Comparison of ENCODE assay signal across 8 cellular contexts in the genomic region with DNA sequence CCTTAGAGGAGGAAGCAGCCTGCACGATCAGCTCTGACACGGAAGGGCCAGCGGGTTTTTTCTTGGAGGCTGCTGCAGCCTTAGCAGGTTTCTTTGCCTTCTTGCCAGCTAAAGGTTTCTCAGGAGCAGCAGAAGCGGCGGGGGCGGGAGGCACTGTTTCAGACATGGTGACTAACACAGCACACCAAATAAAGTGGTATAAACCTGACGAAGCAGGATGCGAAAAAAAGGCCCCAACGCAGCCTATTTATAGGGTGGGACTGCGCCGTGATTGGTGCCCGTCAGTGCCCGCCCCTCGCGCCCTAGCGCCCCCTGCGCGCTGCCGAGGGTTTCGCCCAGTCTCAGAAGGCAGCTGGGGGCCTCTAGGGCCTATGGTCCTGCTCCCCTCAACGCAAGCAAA. TPM values are rescaled to one million over a fixed set of nuclear protein-coding genes. Genes with fewer than 3 reads are reported as not detected.
DNase-seq lines count a peak whose midpoint lies in the region; ATAC-seq and TF ChIP-seq lines count a peak whose summit lies in the region.

No MANE protein-coding gene starts in this region.

- TF ChIP-seq CTCF in sigmoid colon (IDR thresholded peaks at IDR 0.05), result peak in 1 of 4 experiments; percentile 23

- peak overlapping the region; percentile 78 to 85 (median 80) for H3K27ac ChIP-seq in sigmoid colon

- H3K4me1 ChIP-seq in sigmoid colon, result peaks cover 0 to 29% (median 9%) of the 10 kb centered on the region in 4 donors

- DNase-seq in AG20443 (ENCODE audit: low spot score), result peak; percentile 79
- DNase-seq in RKO (ENCODE audit: low spot score), result peak; percentile 35
- DNase-seq in activated naive CD8-positive, alpha-beta T cell treated with anti-CD3 and anti-CD28 coated beads, Interleukin-2, amount 50 U/mL, for 24 hours, result peak; percentile 82
- peak; percentile 80 for DNase-seq in left ventricle myocardium superior
- peak; percentile 91 for DNase-seq in sigmoid colon
- no peak for DNase-seq in NCI-H446 (lab: John Stamatoyannopoulos, UW)
- DNase-seq in NCI-H526 (lab: John Stamatoyannopoulos, UW), result no peak

- peak overlapping the region; percentile 51 for H3K27ac Mint-ChIP-seq in activated naive CD8-positive, alpha-beta T cell treated with anti-CD3 and anti-CD28 coated beads, Interleukin-2, amount 50 U/mL, for 24 hours

- ATAC-seq in activated naive CD8-positive, alpha-beta T cell treated with anti-CD3 and anti-CD28 coated beads, Interleukin-2, amount 50 U/mL, for 24 hours, result peak; percentile 47
- ATAC-seq in left ventricle myocardium superior (peak; percentile 2), HG02642 (IDR thresholded peaks at IDR 0.05; ENCODE audit: poor library complexity, unreplicated experiment) (no peak)

- H3K27me3 ChIP-seq in sigmoid colon, result no peaks in the 10 kb centered on the region

- peaks cover 40% of the 10 kb centered on the region for H3K4me1 Mint-ChIP-seq in activated naive CD8-positive, alpha-beta T cell treated with anti-CD3 and anti-CD28 coated beads, Interleukin-2, amount 50 U/mL, for 24 hours

- H3K9me3 ChIP-seq in sigmoid colon, result no peaks in the 10 kb centered on the region

- intact Hi-C loops in left ventricle myocardium superior (cut with micrococcal nuclease) (no loop called here), sigmoid colon (cut with DNase I) (no loop called here)

- no peaks in the 10 kb centered on the region for H3K36me3 ChIP-seq in sigmoid colon

- H3K27me3 Mint-ChIP-seq in activated naive CD8-positive, alpha-beta T cell treated with anti-CD3 and anti-CD28 coated beads, Interleukin-2, amount 50 U/mL, for 24 hours, result no peaks in the 10 kb centered on the region

- no peak for TF ChIP-seq EP300 in sigmoid colon (IDR thresholded peaks at IDR 0.05)

- peaks cover 5% of the 10 kb centered on the region for H3K9me3 Mint-ChIP-seq in activated naive CD8-positive, alpha-beta T cell treated with anti-CD3 and anti-CD28 coated beads, Interleukin-2, amount 50 U/mL, for 24 hours

- TF ChIP-seq POLR2A in sigmoid colon (IDR thresholded peaks at IDR 0.05), result peak in 1 of 2 donors; percentile 20

- 30 to 74% methylated on average over 21 of the region's 21 CpGs for WGBS in sigmoid colon, 2 donors

- H3K4me3 Mint-ChIP-seq in activated naive CD8-positive, alpha-beta T cell treated with anti-CD3 and anti-CD28 coated beads, Interleukin-2, amount 50 U/mL, for 24 hours, result peak overlapping the region; percentile 68

- H3K4me3 ChIP-seq in sigmoid colon, result peak overlapping the region; percentile 13 to 51 (median 42)

- peaks cover 3% of the 10 kb centered on the region for H3K36me3 Mint-ChIP-seq in activated naive CD8-positive, alpha-beta T cell treated with anti-CD3 and anti-CD28 coated beads, Interleukin-2, amount 50 U/mL, for 24 hours (ENCODE audit: low read depth)

RNA-seq across cellular contexts. Expression of gene TRIM38, which starts 55.0 kb away (rescaled TPM):
- total RNA-seq in left ventricle myocardium superior (2.7 TPM), sigmoid colon (10 to 100 TPM in 1 of 4 donors, 1 to 10 TPM in 3; 7.5 to 13.3 (median 8.2) TPM)
- polyA plus RNA-seq in sigmoid colon, result 10 to 100 TPM in 1 of 3 donors, 1 to 10 TPM in 2; 4.2 to 10.2 (median 5.1) TPM

Comparison
In these comparisons a context has a peak if more than half of its experiments do, and no peak if none do; other contexts are left out.
1. DNase-seq: peak in AG20443 (single experiment), RKO (single experiment), activated naive CD8-positive, alpha-beta T cell treated with anti-CD3 and anti-CD28 coated beads, Interleukin-2, amount 50 U/mL, for 24 hours (single experiment), left ventricle myocardium superior (single experiment) and sigmoid colon (single experiment); none in NCI-H446 (0 of 2) and NCI-H526 (0 of 2).